In the genomic region with DNA sequence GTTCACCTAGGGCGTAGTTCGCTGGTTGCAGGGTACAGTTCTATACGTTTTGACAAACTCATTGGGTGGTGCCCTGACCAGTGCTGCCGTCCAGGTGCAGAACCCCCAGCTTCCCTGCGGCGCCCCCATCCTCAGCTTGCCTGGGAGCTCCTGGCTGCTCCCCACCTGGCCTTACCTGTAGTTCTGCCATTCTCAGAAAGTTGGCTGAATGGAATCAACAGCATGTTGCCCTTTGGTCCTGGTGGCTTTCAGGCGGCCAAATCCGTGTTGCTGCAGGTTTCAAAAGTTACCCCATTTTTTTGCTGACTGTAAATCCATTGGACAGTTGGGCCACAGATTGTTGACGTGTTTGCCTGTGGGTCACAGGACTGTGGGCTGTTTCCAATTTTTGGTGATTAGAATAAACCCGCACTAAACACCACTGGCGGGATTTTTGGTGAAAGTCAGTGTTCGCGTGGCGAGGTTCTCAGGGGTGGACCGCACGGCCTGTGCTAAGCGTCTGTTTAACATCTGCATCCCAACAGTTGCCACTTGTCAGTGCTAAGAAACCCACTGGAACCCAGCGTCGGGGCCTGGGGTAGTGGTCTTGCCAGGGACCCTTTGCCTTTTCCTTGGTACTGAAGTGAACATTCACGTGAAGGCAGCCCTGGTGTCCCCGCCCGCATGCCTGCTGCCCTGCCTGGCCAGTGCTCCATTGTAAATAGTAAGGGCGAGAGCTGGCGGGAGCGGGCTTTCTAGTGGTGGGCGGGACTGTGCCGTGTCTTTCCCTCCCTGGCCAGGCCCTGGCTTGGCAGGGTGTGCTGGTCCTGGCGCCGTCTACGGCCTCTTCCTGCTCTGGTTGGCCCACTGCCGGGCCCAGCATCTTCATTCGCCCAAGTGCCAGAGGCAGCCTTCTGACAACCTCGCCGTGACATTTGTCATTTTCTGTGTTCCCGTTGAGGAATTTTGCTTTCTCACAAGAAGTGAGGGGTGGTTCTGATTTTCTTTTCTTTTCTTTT, we compare ENCODE assay signal across 8 cellular contexts. TPM values are rescaled to one million over a fixed set of nuclear protein-coding genes. Genes with fewer than 3 reads are reported as not detected.
A peak's percentile ranks its signal among the peaks of the same experiment; 100 is the strongest.
DNase-seq lines count a peak whose midpoint lies in the region; ATAC-seq and TF ChIP-seq lines count a peak whose summit lies in the region.

No MANE protein-coding gene starts in this region.

- intact Hi-C loops in colonic mucosa (cut with DNase I) = loop anchor here (10.0 kb wide), 1 partner anchor 68 kb away; the partner anchor contains the start of genes PLEKHJ1 and SF3A2

- no peak for TF ChIP-seq CTCF in colonic mucosa (IDR thresholded peaks at IDR 0.05)

- H3K9ac ChIP-seq in colonic mucosa (ENCODE audit: low read depth in 2 of 2, low read length in 2 of 2) (peak overlapping the region in 1 of 2 donors; percentile 30), mucosa of rectum (ENCODE audit: low read depth in 1 of 2, low read length in 2 of 2) (peak overlapping the region in 1 of 2 donors; percentile 67)

- H3K9me3 ChIP-seq in colonic mucosa = no peaks in the 10 kb centered on the region
- no peaks in the 10 kb centered on the region for H3K9me3 ChIP-seq in mucosa of rectum (ENCODE audit: control insufficient read depth in 2 of 2, low read length in 2 of 2)

- ATAC-seq in HG02763 (IDR thresholded peaks at IDR 0.05; ENCODE audit: unreplicated experiment) (no peak), HG03565 (IDR thresholded peaks at IDR 0.05; ENCODE audit: unreplicated experiment) (no peak)

- H3K36me3 ChIP-seq in colonic mucosa (no peaks in the 10 kb centered on the region), mucosa of rectum (ENCODE audit: control insufficient read depth in 2 of 2, insufficient read depth in 2 of 2, low read length in 2 of 2) (no peaks in the 10 kb centered on the region)

- H3K4me1 ChIP-seq in colonic mucosa = peaks cover 37% of the 10 kb centered on the region
- peaks cover 52 to 70% of the 10 kb centered on the region in 2 donors for H3K4me1 ChIP-seq in mucosa of rectum (ENCODE audit: control insufficient read depth in 2 of 2, insufficient read depth in 2 of 2, low read length in 2 of 2)

- H3K27me3 ChIP-seq in colonic mucosa (no peaks in the 10 kb centered on the region), mucosa of rectum (ENCODE audit: control insufficient read depth in 2 of 2, insufficient read depth in 2 of 2, low read length in 2 of 2) (no peaks in the 10 kb centered on the region)

- H3K4me3 ChIP-seq in colonic mucosa (no peak overlapping the region), mucosa of rectum (ENCODE audit: low read length in 2 of 2) (peak overlapping the region in 1 of 2 donors; percentile 14)

- peak overlapping the region; percentile 90 for H3K27ac ChIP-seq in colonic mucosa
- peak overlapping the region; percentile 88 to 93 for H3K27ac ChIP-seq in mucosa of rectum (ENCODE audit: low read depth in 2 of 2, low read length in 2 of 2)

- peak; percentile 86 for DNase-seq in ELR (ENCODE audit: low read depth)
- peak; percentile 42 for DNase-seq in NCI-H510A treated with DMSO at 0.1 percent for 48 hours (lab: John Stamatoyannopoulos, UW)
- peak; percentile 85 for DNase-seq in colonic mucosa
- no peak for DNase-seq in retina
- DNase-seq in stimulated activated CD4-positive, alpha-beta T cell treated with anti-CD3 and anti-CD28 coated beads, Interleukin-4, amount 100 ng/mL, for 1 hour = no peak

RNA-seq across cellular contexts. Expression of gene DOT1L, which starts 3.3 kb away (rescaled TPM):
- total RNA-seq in colonic mucosa = 10 to 100 TPM; 31.5 to 52.0 TPM

RNA-seq across cellular contexts. Expression of gene AP3D1, which starts 15.7 kb away (rescaled TPM):
- 100 to 1,000 TPM; 105 to 137 TPM for total RNA-seq in colonic mucosa

Comparison
In these comparisons a context has a peak if more than half of its experiments do, and no peak if none do; other contexts are left out.
1. DNase-seq: peak in ELR (single experiment), NCI-H510A treated with DMSO at 0.1 percent for 48 hours (single experiment) and colonic mucosa (single experiment); none in retina (single experiment) and stimulated activated CD4-positive, alpha-beta T cell treated with anti-CD3 and anti-CD28 coated beads, Interleukin-4, amount 100 ng/mL, for 1 hour (single experiment).